ENCODE assay signal across 9 cellular contexts in genomic region chr17:16013943-16014407, GRCh38. TPM values are rescaled to one million over a fixed set of nuclear protein-coding genes. Genes with fewer than 3 reads are reported as not detected.
DNase-seq lines count a peak whose midpoint lies in the region; ATAC-seq and TF ChIP-seq lines count a peak whose summit lies in the region.
"Had no signal": no experiment of that assay in that cellular context is flagged by ENCODE, and none has a peak within 500 bp of the region (broad histone marks: within the 10 kb centered on the region; RNA-seq: fewer than 3 reads in every experiment).

No MANE protein-coding gene starts in this region.

- no peaks in the 10 kb centered on the region for H3K27me3 ChIP-seq in AG04450 (ENCODE audit: control insufficient read depth, insufficient read depth, low read length)
- no peaks in the 10 kb centered on the region for H3K27me3 ChIP-seq in right lobe of liver

- H3K36me3 ChIP-seq in right lobe of liver: peaks cover 0 to 15% (median 7%) of the 10 kb centered on the region in 4 donors

- no peak overlapping the region for H3K4me3 ChIP-seq in AG04450 (ENCODE audit: low read depth, low read length)
- no peak overlapping the region for H3K4me3 ChIP-seq in cardiac fibroblast (replicated peaks in 1 of 2; ENCODE audit: low read depth in 2 of 2, low read length in 2 of 2)
- H3K4me3 ChIP-seq in right lobe of liver: no peak overlapping the region

- H3K27me3 Mint-ChIP-seq in activated CD8-positive, alpha-beta memory T cell treated with anti-CD3 and anti-CD28 coated beads, Interleukin-2, amount 10 ng/mL, durations not matched to agents 7 days and 5 days: no peaks in the 10 kb centered on the region
- H3K27me3 Mint-ChIP-seq: stimulated activated naive CD8-positive, alpha-beta T cell treated with anti-CD3 and anti-CD28 coated beads, Interleukin-15, Interleukin-2, amounts not matched to agents 100 ng/mL and 50 ng/mL, for 24 hours had no signal

- no peak overlapping the region for H3K4me3 Mint-ChIP-seq in activated CD8-positive, alpha-beta memory T cell treated with anti-CD3 and anti-CD28 coated beads, Interleukin-2, amount 10 ng/mL, durations not matched to agents 7 days and 5 days
- H3K4me3 Mint-ChIP-seq: stimulated activated naive CD8-positive, alpha-beta T cell treated with anti-CD3 and anti-CD28 coated beads, Interleukin-15, Interleukin-2, amounts not matched to agents 100 ng/mL and 50 ng/mL, for 24 hours had no signal

- CTCF ChIA-PET in AG04450 (lab: Charles Lee): interaction anchor here (1.0 to 1.7 kb wide), 3 partner anchors 8 to 197 kb away, joined by 3 to 8 read pairs (median 3); no protein-coding TSS in a partner anchor
- CTCF ChIA-PET in activated CD8-positive, alpha-beta memory T cell treated with anti-CD3 and anti-CD28 coated beads, Interleukin-2, amount 10 ng/mL, durations not matched to agents 7 days and 5 days (lab: Charles Lee): interaction anchor here (1.1 to 1.4 kb wide), 2 partner anchors 14 to 69 kb away, joined by 3 read pairs; partner anchors contain the start of genes TTC19 and ZSWIM7

- H3K4me1 ChIP-seq in right lobe of liver: peaks cover 0 to 12% (median 0%) of the 10 kb centered on the region in 4 donors

- POLR2A ChIA-PET in AG04450 (lab: Yijun Ruan, JAX): interaction anchor here (0.6 to 1.5 kb wide), 2 partner anchors 9 to 336 kb away, joined by 3 to 7 read pairs; no protein-coding TSS in a partner anchor

- WGBS in right lobe of liver (ENCODE audit: insufficient coverage, low coverage, low lambda C conversion rate, missing lambda C conversion rate): 38% methylated on average over 3 of the region's 3 CpGs

- no peaks in the 10 kb centered on the region for H3K9me3 Mint-ChIP-seq in activated CD8-positive, alpha-beta memory T cell treated with anti-CD3 and anti-CD28 coated beads, Interleukin-2, amount 10 ng/mL, durations not matched to agents 7 days and 5 days (ENCODE audit: low read depth)
- H3K9me3 Mint-ChIP-seq: stimulated activated naive CD8-positive, alpha-beta T cell treated with anti-CD3 and anti-CD28 coated beads, Interleukin-15, Interleukin-2, amounts not matched to agents 100 ng/mL and 50 ng/mL, for 24 hours had no signal

- H3K4me1 Mint-ChIP-seq in activated CD8-positive, alpha-beta memory T cell treated with anti-CD3 and anti-CD28 coated beads, Interleukin-2, amount 10 ng/mL, durations not matched to agents 7 days and 5 days: peaks cover 3% of the 10 kb centered on the region

- H3K27ac Mint-ChIP-seq in activated CD8-positive, alpha-beta memory T cell treated with anti-CD3 and anti-CD28 coated beads, Interleukin-2, amount 10 ng/mL, durations not matched to agents 7 days and 5 days: no peak overlapping the region
- H3K27ac Mint-ChIP-seq: stimulated activated naive CD8-positive, alpha-beta T cell treated with anti-CD3 and anti-CD28 coated beads, Interleukin-15, Interleukin-2, amounts not matched to agents 100 ng/mL and 50 ng/mL, for 24 hours had no signal

- peak; percentile 84 for TF ChIP-seq CTCF in AG04450 (IDR thresholded peaks at IDR 0.05; ENCODE audit: low read depth, low read length)
- peak; percentile 44 for TF ChIP-seq CTCF in LNCAP (IDR thresholded peaks at IDR 0.05)
- peak; percentile 76 for TF ChIP-seq CTCF in cardiac fibroblast (IDR thresholded peaks at IDR 0.05; ENCODE audit: low read depth, low read length)
- TF ChIP-seq CTCF in right lobe of liver (IDR thresholded peaks at IDR 0.05): peak; percentile 38 to 47 (median 42)

- intact Hi-C loops in right lobe of liver (cut with DNase I): no loop called here

- H3K36me3 Mint-ChIP-seq in activated CD8-positive, alpha-beta memory T cell treated with anti-CD3 and anti-CD28 coated beads, Interleukin-2, amount 10 ng/mL, durations not matched to agents 7 days and 5 days: peaks cover 46% of the 10 kb centered on the region

- H3K27ac ChIP-seq in AG04450 (ENCODE audit: low read depth, low read length) (peak overlapping the region; percentile 52), right lobe of liver (no peak overlapping the region)

- peak; percentile 41 to 64 (median 51) for ATAC-seq in right lobe of liver
- no peak for ATAC-seq in HG03565 (IDR thresholded peaks at IDR 0.05; ENCODE audit: unreplicated experiment)
- ATAC-seq in activated CD8-positive, alpha-beta memory T cell treated with anti-CD3 and anti-CD28 coated beads, Interleukin-2, amount 10 ng/mL, durations not matched to agents 7 days and 5 days: no peak

- peak; percentile 59 for DNase-seq in AG04450 (ENCODE audit: low read depth, low spot score)
- peak; percentile 83 to 91 for DNase-seq in cardiac fibroblast (ENCODE audit: low read depth in 2 of 2)
- no peak for DNase-seq in right lobe of liver
- no peak for DNase-seq in midbrain (lab: John Stamatoyannopoulos, UW)
- no peak for DNase-seq in NCI-H128 (lab: John Stamatoyannopoulos, UW; ENCODE audit: unreplicated experiment)
- no peak for DNase-seq in activated CD8-positive, alpha-beta memory T cell treated with anti-CD3 and anti-CD28 coated beads, Interleukin-2, amount 10 ng/mL, durations not matched to agents 7 days and 5 days

- H3K9me3 ChIP-seq in AG04450 (ENCODE audit: control insufficient read depth, insufficient read depth, low read length): no peaks in the 10 kb centered on the region
- H3K9me3 ChIP-seq in right lobe of liver: no peaks in the 10 kb centered on the region

- TF ChIP-seq POLR2A in right lobe of liver (IDR thresholded peaks at IDR 0.05): no peak

RNA-seq across cellular contexts. Expression of gene TTC19, which starts 14.4 kb away (rescaled TPM):
- polyA plus RNA-seq in AG04450 (2011; rRNA removed): 5.9 and 6.6 TPM in 2 replicates
- 7.2 and 8.0 TPM in 2 replicates for polyA minus RNA-seq in AG04450 (2011; rRNA and poly(A)+ RNA removed)
- 10 to 100 TPM; 14.3 to 32.3 (median 19.9) TPM for total RNA-seq in right lobe of liver
- total RNA-seq in activated CD8-positive, alpha-beta memory T cell treated with anti-CD3 and anti-CD28 coated beads, Interleukin-2, amount 10 ng/mL, durations not matched to agents 7 days and 5 days: 10 to 100 TPM; 32.6 to 33.1 TPM

RNA-seq across cellular contexts. Expression of gene ZSWIM7, which starts 14.5 kb away (rescaled TPM):
- polyA plus RNA-seq in AG04450 (2011; rRNA removed): 17.8 and 22.2 TPM in 2 replicates
- 5.5 and 9.8 TPM in 2 replicates for polyA minus RNA-seq in AG04450 (2011; rRNA and poly(A)+ RNA removed)
- 10 to 100 TPM; 10.6 to 21.8 (median 11.8) TPM for total RNA-seq in right lobe of liver
- total RNA-seq in activated CD8-positive, alpha-beta memory T cell treated with anti-CD3 and anti-CD28 coated beads, Interleukin-2, amount 10 ng/mL, durations not matched to agents 7 days and 5 days: 10 to 100 TPM in 1 of 2 experiments, 1 to 10 TPM in 1; 8.8 to 10.3 TPM

Comparison
In these comparisons a context has a peak if more than half of its experiments do, and no peak if none do; other contexts are left out.
1. DNase-seq: peak in AG04450 (single experiment) and cardiac fibroblast (2 of 2); none in right lobe of liver (0 of 3), midbrain (single experiment), NCI-H128 (single experiment) and activated CD8-positive, alpha-beta memory T cell treated with anti-CD3 and anti-CD28 coated beads, Interleukin-2, amount 10 ng/mL, durations not matched to agents 7 days and 5 days (single experiment).
2. ATAC-seq: peak in right lobe of liver (4 of 4); none in HG03565 (single experiment) and activated CD8-positive, alpha-beta memory T cell treated with anti-CD3 and anti-CD28 coated beads, Interleukin-2, amount 10 ng/mL, durations not matched to agents 7 days and 5 days (single experiment).
3. Peak in every context shown above with its lines, with median percentiles within 50 percentile points of each other: CTCF ChIP-seq.